In the genomic region with DNA sequence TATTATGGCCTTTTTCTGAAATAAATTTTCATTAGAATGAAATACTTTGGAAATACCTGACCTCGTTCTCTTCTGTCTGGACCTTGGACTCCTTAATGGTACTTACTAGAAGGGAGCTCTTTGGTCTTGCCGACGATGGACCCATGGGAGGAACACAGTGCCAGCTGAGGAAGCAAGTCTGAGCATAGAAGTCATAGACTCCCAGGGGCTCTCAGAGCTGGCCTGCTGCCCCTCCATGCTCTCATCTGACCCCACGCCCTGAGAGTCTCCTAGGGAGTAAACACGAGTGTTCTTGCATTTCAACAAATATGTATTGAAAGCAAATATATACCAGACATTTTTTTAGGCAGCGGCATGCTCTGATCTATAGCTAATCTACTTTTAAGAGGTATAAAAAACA, we compare ENCODE assay signal across 16 cellular contexts.
DNase-seq lines count a peak whose midpoint lies in the region; ATAC-seq, FAIRE-seq and TF ChIP-seq lines count a peak whose summit lies in the region.
"Had no signal": no experiment of that assay in that cellular context is flagged by ENCODE, and none has a peak within 500 bp of the region (broad histone marks: within the 10 kb centered on the region; RNA-seq: fewer than 3 reads in every experiment).

No MANE protein-coding gene starts in this region.

- no peak overlapping the region for H3K27ac Mint-ChIP-seq in activated CD4-positive, alpha-beta memory T cell treated with anti-CD3 and anti-CD28 coated beads, Interleukin-2, amount 10 ng/mL, durations not matched to agents 7 days and 5 days
- H3K27ac Mint-ChIP-seq: activated CD8-positive, alpha-beta memory T cell treated with anti-CD3 and anti-CD28 coated beads, Interleukin-2, amount 10 ng/mL, durations not matched to agents 7 days and 5 days had no signal

- no peak for FAIRE-seq in urothelium cell line (lab: Jason Lieb, UNC)

- no peak for TF ChIP-seq POLR2A in erythroblast (IDR thresholded peaks at IDR 0.05; ENCODE audit: low read length)

- WGBS in right cardiac atrium: 33% methylated on average over 6 of the region's 6 CpGs
- 20 to 33% (median 28%) methylated on average over 6 of the region's 6 CpGs for WGBS in psoas muscle, 3 donors

- H3K27ac ChIP-seq in right cardiac atrium (ENCODE audit: low read length): peak overlapping the region; percentile 8
- H3K27ac ChIP-seq in psoas muscle: no peak overlapping the region
- H3K27ac ChIP-seq: cardiac muscle cell, VCaP had no signal

- H3K36me3 ChIP-seq in psoas muscle (ENCODE audit: insufficient read depth in 1 of 2, low read depth in 1 of 2): no peaks in the 10 kb centered on the region
- H3K36me3 ChIP-seq: cardiac muscle cell had no signal

- CTCF ChIA-PET in activated CD4-positive, alpha-beta memory T cell treated with anti-CD3 and anti-CD28 coated beads, Interleukin-2, amount 10 ng/mL, durations not matched to agents 7 days and 5 days (lab: Charles Lee): interaction anchor here (0.7 to 2.2 kb wide), 4 partner anchors 8 to 269 kb away, joined by 3 to 6 read pairs (median 4); no protein-coding TSS in a partner anchor

- DNase-seq in Right ventricle myocardium inferior (ENCODE audit: missing footprints) (peak; percentile 81), cardiac septum (ENCODE audit: low spot score) (no peak), right cardiac atrium (peak; percentile 81 to 92 (median 87)), psoas muscle (peak; percentile 69 to 84), urothelium cell line (ENCODE audit: low spot score) (no peak), erythroblast (lab: John Stamatoyannopoulos, UW) (no peak)
- DNase-seq in activated CD4-positive, alpha-beta memory T cell treated with anti-CD3 and anti-CD28 coated beads, Interleukin-2, amount 10 ng/mL, durations not matched to agents 7 days and 5 days: no peak
- DNase-seq: activated CD8-positive, alpha-beta memory T cell treated with anti-CD3 and anti-CD28 coated beads, Interleukin-2, amount 10 ng/mL, durations not matched to agents 7 days and 5 days; GF-D8; NCI-H1105 treated with DMSO at 0.1 percent for 48 hours; NCI-H446; OCI-M1 had no signal

- intact Hi-C loops in Right ventricle myocardium inferior (cut with DNase I): loop anchor here (5.0 kb wide), 2 partner anchors 35 to 125 kb away; no protein-coding TSS in a partner anchor
- intact Hi-C loops in cardiac septum (cut with DNase I): no loop called here
- intact Hi-C loops in right cardiac atrium (cut with DNase I): no loop called here
- intact Hi-C loops in psoas muscle (cut with DNase I): loop anchor here in 1 of 2 donors (5.0 kb wide), 1 partner anchor 270 kb away; no protein-coding TSS in a partner anchor

- H3K27me3 ChIP-seq in right cardiac atrium (ENCODE audit: control insufficient read depth, insufficient read depth) (no peaks in the 10 kb centered on the region), psoas muscle (ENCODE audit: insufficient read depth in 3 of 3, low read length in 2 of 3) (no peaks in the 10 kb centered on the region)
- H3K27me3 ChIP-seq: cardiac muscle cell had no signal

- no peaks in the 10 kb centered on the region for H3K27me3 Mint-ChIP-seq in activated CD4-positive, alpha-beta memory T cell treated with anti-CD3 and anti-CD28 coated beads, Interleukin-2, amount 10 ng/mL, durations not matched to agents 7 days and 5 days
- H3K27me3 Mint-ChIP-seq: activated CD8-positive, alpha-beta memory T cell treated with anti-CD3 and anti-CD28 coated beads, Interleukin-2, amount 10 ng/mL, durations not matched to agents 7 days and 5 days had no signal

- H3K4me1 Mint-ChIP-seq in activated CD4-positive, alpha-beta memory T cell treated with anti-CD3 and anti-CD28 coated beads, Interleukin-2, amount 10 ng/mL, durations not matched to agents 7 days and 5 days: no peaks in the 10 kb centered on the region

- peaks cover 2% of the 10 kb centered on the region for H3K4me1 ChIP-seq in right cardiac atrium (ENCODE audit: control insufficient read depth, insufficient read depth, low read length)
- H3K4me1 ChIP-seq in psoas muscle: no peaks in the 10 kb centered on the region

- H3K9me3 Mint-ChIP-seq in activated CD4-positive, alpha-beta memory T cell treated with anti-CD3 and anti-CD28 coated beads, Interleukin-2, amount 10 ng/mL, durations not matched to agents 7 days and 5 days: no peaks in the 10 kb centered on the region

- no peak overlapping the region for H3K4me3 Mint-ChIP-seq in activated CD4-positive, alpha-beta memory T cell treated with anti-CD3 and anti-CD28 coated beads, Interleukin-2, amount 10 ng/mL, durations not matched to agents 7 days and 5 days
- H3K4me3 Mint-ChIP-seq: activated CD8-positive, alpha-beta memory T cell treated with anti-CD3 and anti-CD28 coated beads, Interleukin-2, amount 10 ng/mL, durations not matched to agents 7 days and 5 days had no signal

- H3K9me3 ChIP-seq in right cardiac atrium (ENCODE audit: control insufficient read depth, low read length) (no peaks in the 10 kb centered on the region), psoas muscle (no peaks in the 10 kb centered on the region)

- no peak for TF ChIP-seq CTCF in psoas muscle (IDR thresholded peaks at IDR 0.05)

- ATAC-seq in Right ventricle myocardium inferior (peak; percentile 87), right cardiac atrium (peak; percentile 79 to 86), psoas muscle (peak in 2 of 4 donors; percentile 37 to 60), HG03460 (IDR thresholded peaks at IDR 0.05; ENCODE audit: unreplicated experiment) (no peak)
- ATAC-seq: activated CD8-positive, alpha-beta memory T cell treated with anti-CD3 and anti-CD28 coated beads, Interleukin-2, amount 10 ng/mL, durations not matched to agents 7 days and 5 days; SK-N-SH treated with all-trans-retinoic acid at 6 μM for 48 hours had no signal

- no peaks in the 10 kb centered on the region for H3K36me3 Mint-ChIP-seq in activated CD4-positive, alpha-beta memory T cell treated with anti-CD3 and anti-CD28 coated beads, Interleukin-2, amount 10 ng/mL, durations not matched to agents 7 days and 5 days (ENCODE audit: low read depth)
- H3K36me3 Mint-ChIP-seq: activated CD8-positive, alpha-beta memory T cell treated with anti-CD3 and anti-CD28 coated beads, Interleukin-2, amount 10 ng/mL, durations not matched to agents 7 days and 5 days had no signal

- H3K4me3 ChIP-seq in right cardiac atrium (ENCODE audit: low read length): no peak overlapping the region
- no peak overlapping the region for H3K4me3 ChIP-seq in psoas muscle
- H3K4me3 ChIP-seq: cardiac muscle cell had no signal

- POLR2A ChIA-PET in activated CD4-positive, alpha-beta memory T cell treated with anti-CD3 and anti-CD28 coated beads, Interleukin-2, amount 10 ng/mL, durations not matched to agents 7 days and 5 days (lab: Charles Lee): interaction anchor here (1.2 kb wide), 1 partner anchor 269 kb away, joined by 3 read pairs; no protein-coding TSS in a partner anchor

Comparison
In these comparisons a context has a peak if more than half of its experiments do, and no peak if none do; other contexts are left out.
1. DNase-seq: peak in Right ventricle myocardium inferior (single experiment), right cardiac atrium (3 of 3) and psoas muscle (2 of 2); none in cardiac septum (single experiment), urothelium cell line (single experiment), activated CD4-positive, alpha-beta memory T cell treated with anti-CD3 and anti-CD28 coated beads, Interleukin-2, amount 10 ng/mL, durations not matched to agents 7 days and 5 days (single experiment) and erythroblast (0 of 2).